8 cellular contexts compared by ENCODE assay signal in the genomic region with DNA sequence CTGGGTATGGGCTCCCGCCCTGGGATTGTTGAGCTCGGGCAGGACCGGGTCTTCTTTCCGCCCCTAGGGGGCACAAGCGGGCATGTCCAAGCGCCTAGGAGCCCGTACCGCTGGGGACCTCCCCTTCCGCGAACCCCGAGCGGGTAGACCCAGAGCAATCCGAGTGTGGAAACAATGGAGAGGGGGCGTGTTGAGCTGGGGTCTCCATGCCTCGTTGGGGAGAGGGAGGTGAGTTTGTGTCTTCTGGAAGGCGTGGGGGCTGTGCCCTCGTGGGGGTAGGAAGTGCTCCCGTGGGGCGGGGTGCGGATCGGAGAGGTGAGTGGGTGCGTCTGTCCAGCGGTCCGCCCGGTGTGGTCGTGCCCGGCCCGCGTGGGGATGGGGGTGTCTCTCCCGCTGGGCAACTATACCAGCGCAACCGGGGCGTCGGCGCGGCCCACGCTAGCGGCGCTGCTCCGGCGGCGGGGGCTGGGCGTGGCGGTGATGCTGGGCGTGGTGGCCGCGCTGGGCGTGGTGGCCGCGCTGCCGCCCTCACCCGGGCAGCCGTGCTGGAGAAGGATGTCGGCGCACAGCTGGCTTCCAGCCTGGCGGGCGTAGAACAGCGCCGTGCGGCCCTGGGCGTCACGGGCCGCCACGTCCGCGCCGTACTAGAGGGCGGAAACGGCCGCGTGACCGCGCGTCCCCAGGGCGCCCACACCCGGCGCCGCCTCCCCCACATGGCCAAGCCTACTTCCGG. TPM values are rescaled to one million over a fixed set of nuclear protein-coding genes. Genes with fewer than 3 reads are reported as not detected.
DNase-seq lines count a peak whose midpoint lies in the region; TF ChIP-seq lines count a peak whose summit lies in the region.

No MANE protein-coding gene starts in this region.

- no peak overlapping the region for H3K27ac Mint-ChIP-seq in endothelial cell (ENCODE audit: unreplicated experiment)
- no peak overlapping the region for H3K27ac Mint-ChIP-seq in activated T-helper 2 cell treated with anti-CD3 and anti-CD28 coated beads, Interferon-gamma antibody, Interleukin-2, Interleukin-4, amounts not matched to agents 10 μg/mL and 5 μg/mL and 100 μg/mL, durations not matched to agents 14 hours and 24 hours and 36 hours

- H3K9me3 Mint-ChIP-seq in endothelial cell (ENCODE audit: unreplicated experiment) = peaks cover 5% of the 10 kb centered on the region
- H3K9me3 Mint-ChIP-seq in activated T-helper 2 cell treated with anti-CD3 and anti-CD28 coated beads, Interferon-gamma antibody, Interleukin-2, Interleukin-4, amounts not matched to agents 10 μg/mL and 5 μg/mL and 100 μg/mL, durations not matched to agents 14 hours and 24 hours and 36 hours = no peaks in the 10 kb centered on the region

- H3K4me1 Mint-ChIP-seq in endothelial cell (ENCODE audit: unreplicated experiment) = peaks cover 16% of the 10 kb centered on the region
- no peaks in the 10 kb centered on the region for H3K4me1 Mint-ChIP-seq in activated T-helper 2 cell treated with anti-CD3 and anti-CD28 coated beads, Interferon-gamma antibody, Interleukin-2, Interleukin-4, amounts not matched to agents 10 μg/mL and 5 μg/mL and 100 μg/mL, durations not matched to agents 14 hours and 24 hours and 36 hours (ENCODE audit: low read depth)

- no peak overlapping the region for H3K27ac ChIP-seq in thymus (ENCODE audit: low read depth)

- H3K27me3 Mint-ChIP-seq in endothelial cell (ENCODE audit: unreplicated experiment) = peaks cover 38% of the 10 kb centered on the region
- H3K27me3 Mint-ChIP-seq in activated T-helper 2 cell treated with anti-CD3 and anti-CD28 coated beads, Interferon-gamma antibody, Interleukin-2, Interleukin-4, amounts not matched to agents 10 μg/mL and 5 μg/mL and 100 μg/mL, durations not matched to agents 14 hours and 24 hours and 36 hours (ENCODE audit: low read depth) = no peaks in the 10 kb centered on the region

- TF ChIP-seq CTCF in endothelial cell (IDR thresholded peaks at IDR 0.05; ENCODE audit: unreplicated experiment) = peak; percentile 72

- no peaks in the 10 kb centered on the region for H3K4me1 ChIP-seq in thymus (ENCODE audit: control insufficient read depth, insufficient read depth, low read length)

- peak overlapping the region; percentile 11 for H3K4me3 ChIP-seq in thymus (ENCODE audit: low read length)

- H3K9me3 ChIP-seq in thymus (ENCODE audit: control insufficient read depth) = peaks cover 1% of the 10 kb centered on the region

- peak overlapping the region; percentile 90 for H3K4me3 Mint-ChIP-seq in endothelial cell (ENCODE audit: unreplicated experiment)
- no peak overlapping the region for H3K4me3 Mint-ChIP-seq in activated T-helper 2 cell treated with anti-CD3 and anti-CD28 coated beads, Interferon-gamma antibody, Interleukin-2, Interleukin-4, amounts not matched to agents 10 μg/mL and 5 μg/mL and 100 μg/mL, durations not matched to agents 14 hours and 24 hours and 36 hours (ENCODE audit: low read depth)

- H3K36me3 Mint-ChIP-seq in endothelial cell (ENCODE audit: low read depth, unreplicated experiment) = peaks cover 20% of the 10 kb centered on the region
- peaks cover 44% of the 10 kb centered on the region for H3K36me3 Mint-ChIP-seq in activated T-helper 2 cell treated with anti-CD3 and anti-CD28 coated beads, Interferon-gamma antibody, Interleukin-2, Interleukin-4, amounts not matched to agents 10 μg/mL and 5 μg/mL and 100 μg/mL, durations not matched to agents 14 hours and 24 hours and 36 hours (ENCODE audit: low read depth)

- no peaks in the 10 kb centered on the region for H3K27me3 ChIP-seq in thymus (ENCODE audit: control insufficient read depth, insufficient read depth)

- intact Hi-C loops in activated T-helper 2 cell treated with anti-CD3 and anti-CD28 coated beads, Interferon-gamma antibody, Interleukin-2, Interleukin-4, amounts not matched to agents 10 μg/mL and 5 μg/mL and 100 μg/mL, durations not matched to agents 14 hours and 24 hours and 36 hours (cut with micrococcal nuclease) = no loop called here

- H3K36me3 ChIP-seq in thymus (ENCODE audit: control insufficient read depth, insufficient read depth) = peaks cover 56% of the 10 kb centered on the region

- DNase-seq in GM04504 (ENCODE audit: low read depth) = peak; percentile 70
- DNase-seq in NCI-H1048 (lab: John Stamatoyannopoulos, UW) = peak; percentile 54
- DNase-seq in SW 1271 (lab: John Stamatoyannopoulos, UW) = peak; percentile 52 to 85
- DNase-seq in endothelial cell (ENCODE audit: low spot score) = peak; percentile 82
- peak; percentile 58 for DNase-seq in medulla oblongata (ENCODE audit: extremely low spot score)
- DNase-seq in central memory CD4-positive, alpha-beta T cell = no peak
- DNase-seq in activated T-helper 2 cell treated with anti-CD3 and anti-CD28 coated beads, Interferon-gamma antibody, Interleukin-2, Interleukin-4, amounts not matched to agents 10 μg/mL and 5 μg/mL and 100 μg/mL, durations not matched to agents 14 hours and 24 hours and 36 hours (ENCODE audit: low spot score) = no peak

- 92% methylated on average over 79 of the region's 79 CpGs for WGBS in thymus

RNA-seq across cellular contexts. Expression of gene AGAP2, which starts 12.2 kb away (rescaled TPM):
- 27.0 TPM for total RNA-seq in endothelial cell (ENCODE audit: unreplicated experiment)
- 15.5 TPM for polyA plus RNA-seq in thymus
- 28.9 and 29.0 TPM in 2 replicates for total RNA-seq in activated T-helper 2 cell treated with anti-CD3 and anti-CD28 coated beads, Interferon-gamma antibody, Interleukin-2, Interleukin-4, amounts not matched to agents 10 μg/mL and 5 μg/mL and 100 μg/mL, durations not matched to agents 14 hours and 24 hours and 36 hours

RNA-seq across cellular contexts. Expression of gene TSPAN31, which starts 18.5 kb away (rescaled TPM):
- total RNA-seq in endothelial cell (ENCODE audit: unreplicated experiment) = 21.8 TPM
- 31.4 TPM for polyA plus RNA-seq in thymus
- total RNA-seq in activated T-helper 2 cell treated with anti-CD3 and anti-CD28 coated beads, Interferon-gamma antibody, Interleukin-2, Interleukin-4, amounts not matched to agents 10 μg/mL and 5 μg/mL and 100 μg/mL, durations not matched to agents 14 hours and 24 hours and 36 hours = 23.9 and 27.0 TPM in 2 replicates

RNA-seq across cellular contexts. Expression of gene CDK4, which starts 25.8 kb away (rescaled TPM):
- total RNA-seq in endothelial cell (ENCODE audit: unreplicated experiment) = 120 TPM
- 38.5 TPM for polyA plus RNA-seq in thymus
- 180 and 201 TPM in 2 replicates for total RNA-seq in activated T-helper 2 cell treated with anti-CD3 and anti-CD28 coated beads, Interferon-gamma antibody, Interleukin-2, Interleukin-4, amounts not matched to agents 10 μg/mL and 5 μg/mL and 100 μg/mL, durations not matched to agents 14 hours and 24 hours and 36 hours

RNA-seq across cellular contexts. Expression of gene MARCHF9, which starts 28.6 kb away (rescaled TPM):
- total RNA-seq in endothelial cell (ENCODE audit: unreplicated experiment) = 2.3 TPM
- 54.9 TPM for polyA plus RNA-seq in thymus
- 24.7 and 26.2 TPM in 2 replicates for total RNA-seq in activated T-helper 2 cell treated with anti-CD3 and anti-CD28 coated beads, Interferon-gamma antibody, Interleukin-2, Interleukin-4, amounts not matched to agents 10 μg/mL and 5 μg/mL and 100 μg/mL, durations not matched to agents 14 hours and 24 hours and 36 hours

RNA-seq across cellular contexts. Expression of gene OS9, which starts 32.4 kb away (rescaled TPM):
- total RNA-seq in endothelial cell (ENCODE audit: unreplicated experiment) = 220 TPM
- 166 TPM for polyA plus RNA-seq in thymus
- total RNA-seq in activated T-helper 2 cell treated with anti-CD3 and anti-CD28 coated beads, Interferon-gamma antibody, Interleukin-2, Interleukin-4, amounts not matched to agents 10 μg/mL and 5 μg/mL and 100 μg/mL, durations not matched to agents 14 hours and 24 hours and 36 hours = 97.4 and 99.1 TPM in 2 replicates

Comparison
In these comparisons a context has a peak if more than half of its experiments do, and no peak if none do; other contexts are left out.
1. DNase-seq: peak in GM04504 (single experiment), NCI-H1048 (single experiment), SW 1271 (2 of 2), endothelial cell (single experiment) and medulla oblongata (single experiment); none in central memory CD4-positive, alpha-beta T cell (single experiment) and activated T-helper 2 cell treated with anti-CD3 and anti-CD28 coated beads, Interferon-gamma antibody, Interleukin-2, Interleukin-4, amounts not matched to agents 10 μg/mL and 5 μg/mL and 100 μg/mL, durations not matched to agents 14 hours and 24 hours and 36 hours (single experiment).